1 cellular context compared by ENCODE assay signal in the genomic region with DNA sequence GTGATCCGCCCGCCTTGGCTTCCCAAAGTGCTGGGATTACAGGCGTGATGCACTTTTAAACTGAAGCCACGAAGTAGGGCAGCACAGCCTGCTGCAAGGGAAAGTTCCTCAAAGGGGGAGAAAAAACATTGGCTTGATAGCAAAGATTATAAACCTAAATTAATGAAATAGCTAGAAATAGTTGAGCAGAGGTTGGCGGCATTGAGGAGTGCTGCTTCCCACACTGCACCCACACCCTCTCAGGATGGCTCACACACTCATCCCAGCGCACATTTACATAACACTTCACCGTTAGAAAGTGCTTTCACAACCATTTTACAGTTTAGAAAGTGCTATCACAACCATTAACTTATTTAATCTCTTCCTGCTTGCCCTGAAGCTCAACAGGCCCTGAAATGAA.
TF ChIP-seq lines count a peak whose summit lies in the region.

No MANE protein-coding gene starts in this region.

TF ChIP-seq in GM23338, 12 proteins besides CTCF, POLR2A, EP300 and RAD21 (continued from another document):
- TF ChIP-seq, protein P1, sequence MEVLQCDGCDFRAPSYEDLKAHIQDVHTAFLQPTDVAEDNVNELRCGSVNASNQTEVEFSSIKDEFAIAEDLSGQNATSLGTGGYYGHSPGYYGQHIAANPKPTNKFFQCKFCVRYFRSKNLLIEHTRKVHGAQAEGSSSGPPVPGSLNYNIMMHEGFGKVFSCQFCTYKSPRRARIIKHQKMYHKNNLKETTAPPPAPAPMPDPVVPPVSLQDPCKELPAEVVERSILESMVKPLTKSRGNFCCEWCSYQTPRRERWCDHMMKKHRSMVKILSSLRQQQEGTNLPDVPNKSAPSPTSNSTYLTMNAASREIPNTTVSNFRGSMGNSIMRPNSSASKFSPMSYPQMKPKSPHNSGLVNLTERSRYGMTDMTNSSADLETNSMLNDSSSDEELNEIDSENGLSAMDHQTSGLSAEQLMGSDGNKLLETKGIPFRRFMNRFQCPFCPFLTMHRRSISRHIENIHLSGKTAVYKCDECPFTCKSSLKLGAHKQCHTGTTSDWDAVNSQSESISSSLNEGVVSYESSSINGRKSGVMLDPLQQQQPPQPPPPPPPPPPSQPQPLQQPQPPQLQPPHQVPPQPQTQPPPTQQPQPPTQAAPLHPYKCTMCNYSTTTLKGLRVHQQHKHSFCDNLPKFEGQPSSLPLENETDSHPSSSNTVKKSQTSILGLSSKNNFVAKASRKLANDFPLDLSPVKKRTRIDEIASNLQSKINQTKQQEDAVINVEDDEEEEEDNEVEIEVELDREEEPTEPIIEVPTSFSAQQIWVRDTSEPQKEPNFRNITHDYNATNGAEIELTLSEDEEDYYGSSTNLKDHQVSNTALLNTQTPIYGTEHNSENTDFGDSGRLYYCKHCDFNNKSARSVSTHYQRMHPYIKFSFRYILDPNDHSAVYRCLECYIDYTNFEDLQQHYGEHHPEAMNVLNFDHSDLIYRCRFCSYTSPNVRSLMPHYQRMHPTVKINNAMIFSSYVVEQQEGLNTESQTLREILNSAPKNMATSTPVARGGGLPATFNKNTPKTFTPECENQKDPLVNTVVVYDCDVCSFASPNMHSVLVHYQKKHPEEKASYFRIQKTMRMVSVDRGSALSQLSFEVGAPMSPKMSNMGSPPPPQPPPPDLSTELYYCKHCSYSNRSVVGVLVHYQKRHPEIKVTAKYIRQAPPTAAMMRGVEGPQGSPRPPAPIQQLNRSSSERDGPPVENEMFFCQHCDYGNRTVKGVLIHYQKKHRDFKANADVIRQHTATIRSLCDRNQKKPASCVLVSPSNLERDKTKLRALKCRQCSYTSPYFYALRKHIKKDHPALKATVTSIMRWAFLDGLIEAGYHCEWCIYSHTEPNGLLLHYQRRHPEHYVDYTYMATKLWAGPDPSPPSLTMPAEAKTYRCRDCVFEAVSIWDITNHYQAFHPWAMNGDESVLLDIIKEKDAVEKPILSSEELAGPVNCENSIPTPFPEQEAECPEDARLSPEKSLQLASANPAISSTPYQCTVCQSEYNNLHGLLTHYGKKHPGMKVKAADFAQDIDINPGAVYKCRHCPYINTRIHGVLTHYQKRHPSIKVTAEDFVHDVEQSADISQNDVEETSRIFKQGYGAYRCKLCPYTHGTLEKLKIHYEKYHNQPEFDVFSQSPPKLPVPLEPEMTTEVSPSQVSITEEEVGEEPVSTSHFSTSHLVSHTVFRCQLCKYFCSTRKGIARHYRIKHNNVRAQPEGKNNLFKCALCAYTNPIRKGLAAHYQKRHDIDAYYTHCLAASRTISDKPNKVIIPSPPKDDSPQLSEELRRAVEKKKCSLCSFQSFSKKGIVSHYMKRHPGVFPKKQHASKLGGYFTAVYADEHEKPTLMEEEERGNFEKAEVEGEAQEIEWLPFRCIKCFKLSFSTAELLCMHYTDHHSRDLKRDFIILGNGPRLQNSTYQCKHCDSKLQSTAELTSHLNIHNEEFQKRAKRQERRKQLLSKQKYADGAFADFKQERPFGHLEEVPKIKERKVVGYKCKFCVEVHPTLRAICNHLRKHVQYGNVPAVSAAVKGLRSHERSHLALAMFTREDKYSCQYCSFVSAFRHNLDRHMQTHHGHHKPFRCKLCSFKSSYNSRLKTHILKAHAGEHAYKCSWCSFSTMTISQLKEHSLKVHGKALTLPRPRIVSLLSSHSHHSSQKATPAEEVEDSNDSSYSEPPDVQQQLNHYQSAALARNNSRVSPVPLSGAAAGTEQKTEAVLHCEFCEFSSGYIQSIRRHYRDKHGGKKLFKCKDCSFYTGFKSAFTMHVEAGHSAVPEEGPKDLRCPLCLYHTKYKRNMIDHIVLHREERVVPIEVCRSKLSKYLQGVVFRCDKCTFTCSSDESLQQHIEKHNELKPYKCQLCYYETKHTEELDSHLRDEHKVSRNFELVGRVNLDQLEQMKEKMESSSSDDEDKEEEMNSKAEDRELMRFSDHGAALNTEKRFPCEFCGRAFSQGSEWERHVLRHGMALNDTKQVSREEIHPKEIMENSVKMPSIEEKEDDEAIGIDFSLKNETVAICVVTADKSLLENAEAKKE (CRISPR knock-in tag; IDR thresholded peaks at IDR 0.05): no peak
